In the genomic region with DNA sequence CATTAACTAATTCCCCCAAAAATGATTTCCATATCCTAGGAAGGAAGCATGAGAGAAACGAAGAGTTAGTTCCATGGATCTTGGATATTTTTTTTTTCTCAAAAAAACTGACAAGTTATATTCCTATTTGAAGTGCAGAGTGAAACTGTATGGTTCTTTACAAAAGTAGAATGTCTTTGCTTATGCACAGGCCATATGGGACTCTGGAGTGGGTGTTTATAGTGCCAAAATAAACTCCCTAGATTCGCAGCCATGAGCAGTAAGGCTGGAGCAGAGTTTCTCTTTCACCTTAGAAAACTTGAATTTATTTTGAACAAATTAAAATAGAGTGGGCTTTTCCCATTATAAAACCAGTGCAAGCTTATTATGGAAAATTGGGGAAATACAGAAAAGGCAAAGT, we compare ENCODE assay signal across 26 cellular contexts.
"Had no signal": no experiment of that assay in that cellular context is flagged by ENCODE, and none has a peak within 500 bp of the region (broad histone marks: within the 10 kb centered on the region; RNA-seq: fewer than 3 reads in every experiment).

No MANE protein-coding gene starts in this region.

- H3K27ac Mint-ChIP-seq: immature natural killer cell; mesothelial cell of epicardium; naive B cell; natural killer cell; nephron progenitor cell; progenitor cell of endocrine pancreas; stimulated activated memory B cell treated with anti-CD40 and anti-IgM and Interleukin-4, amounts not matched to agents 10 μg/mL and 1 μg/mL and 100 μg/mL, for 72 hours; type B pancreatic cell had no signal

- H3K36me3 Mint-ChIP-seq: immature natural killer cell; mesothelial cell of epicardium; naive B cell; natural killer cell; stimulated activated memory B cell treated with anti-CD40 and anti-IgM and Interleukin-4, amounts not matched to agents 10 μg/mL and 1 μg/mL and 100 μg/mL, for 72 hours; type B pancreatic cell had no signal

- H3K9me3 Mint-ChIP-seq: immature natural killer cell; mesothelial cell of epicardium; naive B cell; natural killer cell; nephron progenitor cell; stimulated activated memory B cell treated with anti-CD40 and anti-IgM and Interleukin-4, amounts not matched to agents 10 μg/mL and 1 μg/mL and 100 μg/mL, for 72 hours had no signal

- ATAC-seq: heart left ventricle; natural killer cell; right lobe of liver; stimulated activated memory B cell treated with anti-CD40 and anti-IgM and Interleukin-4, amounts not matched to agents 10 μg/mL and 1 μg/mL and 100 μg/mL, for 72 hours; stimulated activated naive CD8-positive, alpha-beta T cell treated with anti-CD3 and anti-CD28 coated beads, Interleukin-15, Interleukin-2, amounts not matched to agents 100 U/mL and 50 U/mL, for 24 hours had no signal

- DNase-seq: heart left ventricle; hypothalamus; immature natural killer cell; islet precursor cell; left ventricle myocardium inferior; mesendoderm; naive B cell; natural killer cell; nephron progenitor cell; nucleus accumbens; ovary; right lobe of liver; stimulated activated CD4-positive, alpha-beta T cell treated with anti-CD3 and anti-CD28 coated beads, Interleukin-1b, Interleukin-23, amount 100 ng/mL, for 48 hours; stimulated activated CD4-positive, alpha-beta T cell treated with anti-CD3 and anti-CD28 coated beads, Interleukin-2, amount 100 ng/mL, for 48 hours; stimulated activated CD4-positive, alpha-beta T cell treated with anti-CD3 and anti-CD28 coated beads, Interleukin-4, amount 100 ng/mL, for 4 hours; stimulated activated CD8-positive, alpha-beta memory T cell treated with anti-CD3 and anti-CD28 coated beads, Interleukin-4, amount 100 ng/mL, for 48 hours; stimulated activated naive CD8-positive, alpha-beta T cell treated with anti-CD3 and anti-CD28 coated beads, Interleukin-15, Interleukin-2, amounts not matched to agents 100 U/mL and 50 U/mL, for 24 hours; stomach; uterus had no signal

- H3K4me1 Mint-ChIP-seq: immature natural killer cell; mesothelial cell of epicardium; naive B cell; nephron progenitor cell; stimulated activated memory B cell treated with anti-CD40 and anti-IgM and Interleukin-4, amounts not matched to agents 10 μg/mL and 1 μg/mL and 100 μg/mL, for 72 hours had no signal

- H3K27ac ChIP-seq: heart left ventricle, left ventricle myocardium inferior, ovary, right atrium auricular region, right lobe of liver, stomach, suprapubic skin, tibial nerve, uterus had no signal

- H3K27me3 Mint-ChIP-seq: naive B cell; stimulated activated memory B cell treated with anti-CD40 and anti-IgM and Interleukin-4, amounts not matched to agents 10 μg/mL and 1 μg/mL and 100 μg/mL, for 72 hours; type B pancreatic cell had no signal

- H3K4me3 Mint-ChIP-seq: immature natural killer cell; mesothelial cell of epicardium; naive B cell; natural killer cell; nephron progenitor cell; stimulated activated memory B cell treated with anti-CD40 and anti-IgM and Interleukin-4, amounts not matched to agents 10 μg/mL and 1 μg/mL and 100 μg/mL, for 72 hours; type B pancreatic cell had no signal
